In the genomic region with DNA sequence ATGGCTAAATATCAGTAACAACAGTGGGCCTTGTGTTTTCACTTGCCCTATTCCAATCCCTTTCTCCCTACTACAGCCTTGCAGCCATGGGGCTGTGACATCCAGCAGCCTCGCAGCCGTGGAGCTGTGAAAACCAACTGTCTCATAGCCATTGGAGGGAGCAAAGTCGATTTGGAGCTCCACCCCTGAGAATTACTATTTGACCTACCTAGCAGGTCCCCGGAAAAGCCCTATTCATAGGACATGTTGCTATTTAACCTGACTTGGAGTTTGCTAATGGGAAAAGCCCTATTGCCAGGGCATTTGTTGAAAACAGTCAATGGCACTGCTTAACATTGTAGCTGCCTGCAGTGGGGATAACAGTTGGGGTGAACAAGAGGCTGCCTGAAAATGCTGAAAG, we compare ENCODE assay signal across 1 cellular context.
A peak's percentile ranks its signal among the peaks of the same experiment; 100 is the strongest.
TF ChIP-seq lines count a peak whose summit lies in the region.

No MANE protein-coding gene starts in this region.

TF ChIP-seq in liver, 16 proteins besides CTCF, POLR2A, EP300 and RAD21 (continued from another document):
- TF ChIP-seq, protein P1, sequence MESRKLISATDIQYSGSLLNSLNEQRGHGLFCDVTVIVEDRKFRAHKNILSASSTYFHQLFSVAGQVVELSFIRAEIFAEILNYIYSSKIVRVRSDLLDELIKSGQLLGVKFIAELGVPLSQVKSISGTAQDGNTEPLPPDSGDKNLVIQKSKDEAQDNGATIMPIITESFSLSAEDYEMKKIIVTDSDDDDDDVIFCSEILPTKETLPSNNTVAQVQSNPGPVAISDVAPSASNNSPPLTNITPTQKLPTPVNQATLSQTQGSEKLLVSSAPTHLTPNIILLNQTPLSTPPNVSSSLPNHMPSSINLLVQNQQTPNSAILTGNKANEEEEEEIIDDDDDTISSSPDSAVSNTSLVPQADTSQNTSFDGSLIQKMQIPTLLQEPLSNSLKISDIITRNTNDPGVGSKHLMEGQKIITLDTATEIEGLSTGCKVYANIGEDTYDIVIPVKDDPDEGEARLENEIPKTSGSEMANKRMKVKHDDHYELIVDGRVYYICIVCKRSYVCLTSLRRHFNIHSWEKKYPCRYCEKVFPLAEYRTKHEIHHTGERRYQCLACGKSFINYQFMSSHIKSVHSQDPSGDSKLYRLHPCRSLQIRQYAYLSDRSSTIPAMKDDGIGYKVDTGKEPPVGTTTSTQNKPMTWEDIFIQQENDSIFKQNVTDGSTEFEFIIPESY (IDR thresholded peaks at IDR 0.05): peak; percentile 51
- TF ChIP-seq SP1 (IDR thresholded peaks at IDR 0.05) (peak; percentile 53), TAF1 (conservative IDR thresholded peaks at IDR 0.05) (no peak), HNF4A (conservative IDR thresholded peaks at IDR 0.05) (peak; percentile 86)
- TF ChIP-seq, protein P2, sequence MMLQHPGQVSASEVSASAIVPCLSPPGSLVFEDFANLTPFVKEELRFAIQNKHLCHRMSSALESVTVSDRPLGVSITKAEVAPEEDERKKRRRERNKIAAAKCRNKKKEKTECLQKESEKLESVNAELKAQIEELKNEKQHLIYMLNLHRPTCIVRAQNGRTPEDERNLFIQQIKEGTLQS (IDR thresholded peaks at IDR 0.05): no peak
